Comparison of ENCODE assay signal across 12 cellular contexts in genomic region chr4:123786955-123787354, GRCh38.
DNase-seq lines count a peak whose midpoint lies in the region; TF ChIP-seq lines count a peak whose summit lies in the region.
"Had no signal": no experiment of that assay in that cellular context is flagged by ENCODE, and none has a peak within 500 bp of the region (broad histone marks: within the 10 kb centered on the region; RNA-seq: fewer than 3 reads in every experiment).

No MANE protein-coding gene starts in this region.

- no CpG with 5 or more reads among the region's 3 CpGs for WGBS in H9 (ENCODE audit: extremely low coverage, insufficient read length, low lambda C conversion rate)

- DNase-seq in H9 (no peak), breast epithelium (ENCODE audit: low spot score in 2 of 2) (no peak), kidney epithelial cell (ENCODE audit: low read depth) (peak; percentile 31), MV-4-11 (lab: John Stamatoyannopoulos, UW) (no peak), SKM-1 (lab: John Stamatoyannopoulos, UW; ENCODE audit: unreplicated experiment) (no peak), SW 1271 (lab: John Stamatoyannopoulos, UW) (no peak), RWPE1 (ENCODE audit: low spot score) (no peak)
- DNase-seq: activated CD4-positive, alpha-beta T cell treated with anti-CD3 and anti-CD28 coated beads for 48 hours; CD4-positive, CD25-positive, alpha-beta regulatory T cell had no signal

- no peaks in the 10 kb centered on the region for H3K79me2 ChIP-seq in H9 (ENCODE audit: insufficient read depth, low read length)

- H3K79me1 ChIP-seq in H9 (ENCODE audit: insufficient read depth, low read depth, low read length, poor library complexity, severe bottlenecking): no peaks in the 10 kb centered on the region

- H3K23me2 ChIP-seq in H9 (ENCODE audit: insufficient read length, low read depth, low read length, poor library complexity, severe bottlenecking): no peaks in the 10 kb centered on the region

- peaks cover 0 to 10% (median 0%) of the 10 kb centered on the region in 3 experiments; a peak in 2 of 7 replicates for H3K36me3 Mint-ChIP-seq in H9 (ENCODE audit: insufficient read depth in 1 of 3, low read depth in 3 of 3)
- H3K36me3 Mint-ChIP-seq: activated naive CD4-positive, alpha-beta T cell treated with anti-CD3 and anti-CD28 coated beads, Interleukin-2, amount 50 U/mL, for 24 hours; CD4-positive, CD25-positive, alpha-beta regulatory T cell had no signal

- no peaks in the 10 kb centered on the region for H3K9me3 ChIP-seq in H9 (ENCODE audit: control insufficient read depth, low read depth, low read length)
- no peaks in the 10 kb centered on the region for H3K9me3 ChIP-seq in breast epithelium
- H3K9me3 ChIP-seq in skeletal muscle satellite cell (replicated peaks; ENCODE audit: low read length): no peaks in the 10 kb centered on the region

- no peak overlapping the region for H4K5ac ChIP-seq in H9 (ENCODE audit: insufficient read length, low read depth, low read length)

- no peak overlapping the region for H3K14ac ChIP-seq in H9 (ENCODE audit: insufficient read depth, low read length)

- H2BK12ac ChIP-seq in H9 (ENCODE audit: insufficient read length, low read depth, low read length): no peak overlapping the region

- H3K4me3 Mint-ChIP-seq in H9: no peak overlapping the region
- H3K4me3 Mint-ChIP-seq: activated naive CD4-positive, alpha-beta T cell treated with anti-CD3 and anti-CD28 coated beads, Interleukin-2, amount 50 U/mL, for 24 hours; CD4-positive, CD25-positive, alpha-beta regulatory T cell had no signal

- H3K9me3 Mint-ChIP-seq in H9: no peaks in the 10 kb centered on the region
- H3K9me3 Mint-ChIP-seq: activated naive CD4-positive, alpha-beta T cell treated with anti-CD3 and anti-CD28 coated beads, Interleukin-2, amount 50 U/mL, for 24 hours had no signal

- H3K36me3 ChIP-seq in breast epithelium (no peaks in the 10 kb centered on the region), kidney epithelial cell (ENCODE audit: control insufficient read depth, insufficient read depth, low read length) (no peaks in the 10 kb centered on the region), skeletal muscle satellite cell (ENCODE audit: insufficient read depth, low read length) (no peaks in the 10 kb centered on the region)

- H4K20me1 ChIP-seq in H9 (ENCODE audit: control insufficient read depth, insufficient read depth, insufficient read length): no peaks in the 10 kb centered on the region

- H2AFZ ChIP-seq in H9 (ENCODE audit: low read length): no peak overlapping the region

- no peak overlapping the region for H2BK20ac ChIP-seq in H9 (ENCODE audit: low read depth, low read length, poor library complexity, severe bottlenecking)

- no peak overlapping the region for H3K4me3 ChIP-seq in breast epithelium
- no peak overlapping the region for H3K4me3 ChIP-seq in kidney epithelial cell (ENCODE audit: low read depth, low read length)
- no peak overlapping the region for H3K4me3 ChIP-seq in skeletal muscle satellite cell (ENCODE audit: low read length)
- H3K4me3 ChIP-seq: SK-N-MC had no signal

- intact Hi-C loops in breast epithelium (cut with DNase I; ENCODE audit: low total_unique reads): no loop called here

- no peak overlapping the region for H2AK5ac ChIP-seq in H9 (ENCODE audit: insufficient read length, low read length)

- H3K4me1 ChIP-seq in H9 (ENCODE audit: insufficient read depth, low read length) (peaks cover 5% of the 10 kb centered on the region; the same call in 1 of the 2 replicates), breast epithelium (no peaks in the 10 kb centered on the region), skeletal muscle satellite cell (ENCODE audit: control insufficient read depth, insufficient read depth, low read length) (peaks cover 52% of the 10 kb centered on the region)

- H3K23ac ChIP-seq in H9 (ENCODE audit: insufficient read length, low read depth, low read length): no peak overlapping the region

- no peak overlapping the region for H3K27ac ChIP-seq in H9 (ENCODE audit: insufficient read length, low read depth, low read length)
- H3K27ac ChIP-seq in breast epithelium: peak overlapping the region; percentile 52 to 83
- H3K27ac ChIP-seq in RWPE1: no peak overlapping the region
- H3K27ac ChIP-seq: SK-N-MC had no signal

- TF ChIP-seq CTCF in H9 (conservative IDR thresholded peaks at IDR 0.05): no peak
- no peak for TF ChIP-seq CTCF in breast epithelium (IDR thresholded peaks at IDR 0.05)
- no peak for TF ChIP-seq CTCF in kidney epithelial cell (IDR thresholded peaks at IDR 0.05; ENCODE audit: insufficient read depth, low read length, poor library complexity, severe bottlenecking)
- no peak for TF ChIP-seq CTCF in RWPE1 (conservative IDR thresholded peaks at IDR 0.05; ENCODE audit: low read depth)

- POLR2A ChIA-PET in RWPE1 (lab: Yijun Ruan, JAX; ENCODE audit: low non-redundant PET): no interaction called here

- no peak overlapping the region for H2BK120ac ChIP-seq in H9 (ENCODE audit: low read depth, low read length, poor library complexity, severe bottlenecking)

- no peaks in the 10 kb centered on the region for H3K27me3 Mint-ChIP-seq in H9 (ENCODE audit: low read depth)
- H3K27me3 Mint-ChIP-seq: activated naive CD4-positive, alpha-beta T cell treated with anti-CD3 and anti-CD28 coated beads, Interleukin-2, amount 50 U/mL, for 24 hours; CD4-positive, CD25-positive, alpha-beta regulatory T cell had no signal

- H3T11ph ChIP-seq in H9 (ENCODE audit: low read length): no peak overlapping the region

- no peak overlapping the region for H3K18ac ChIP-seq in H9 (ENCODE audit: insufficient read length, low read depth, low read length)

- no peak overlapping the region; the same call in 1 of the 2 replicates for H2BK15ac ChIP-seq in H9 (ENCODE audit: low read depth, low read length)

- no peak for TF ChIP-seq POLR2A in breast epithelium (IDR thresholded peaks at IDR 0.05)

- H4K91ac ChIP-seq in H9 (ENCODE audit: insufficient read length, low read depth, low read length): no peak overlapping the region

- peak overlapping the region; percentile 31 to 87 (median 76); a peak in 6 of 7 replicates for H3K27ac Mint-ChIP-seq in H9
- H3K27ac Mint-ChIP-seq: activated naive CD4-positive, alpha-beta T cell treated with anti-CD3 and anti-CD28 coated beads, Interleukin-2, amount 50 U/mL, for 24 hours; CD4-positive, CD25-positive, alpha-beta regulatory T cell had no signal

- no peak overlapping the region for H4K8ac ChIP-seq in H9 (replicated peaks; ENCODE audit: insufficient read length, low read depth, low read length)

- H3K4me2 ChIP-seq in H9 (ENCODE audit: insufficient read depth, insufficient read length, low read length): no peak overlapping the region
- H3K4me2 ChIP-seq in skeletal muscle satellite cell (ENCODE audit: low read length): peak overlapping the region; percentile 24

- peaks cover 45 to 48% of the 10 kb centered on the region in 2 experiments for H3K4me1 Mint-ChIP-seq in H9
- H3K4me1 Mint-ChIP-seq: activated naive CD4-positive, alpha-beta T cell treated with anti-CD3 and anti-CD28 coated beads, Interleukin-2, amount 50 U/mL, for 24 hours; CD4-positive, CD25-positive, alpha-beta regulatory T cell had no signal

- H3K27me3 ChIP-seq in H9 (ENCODE audit: insufficient read depth, low read length): no peaks in the 10 kb centered on the region
- no peaks in the 10 kb centered on the region for H3K27me3 ChIP-seq in breast epithelium
- H3K27me3 ChIP-seq in kidney epithelial cell (ENCODE audit: control insufficient read depth, insufficient read depth, low read length): no peaks in the 10 kb centered on the region
- no peaks in the 10 kb centered on the region for H3K27me3 ChIP-seq in skeletal muscle satellite cell (ENCODE audit: control insufficient read depth, insufficient read depth, low read length)

- no peak overlapping the region for H2BK5ac ChIP-seq in H9 (ENCODE audit: insufficient read length, low read length)

- H3K56ac ChIP-seq in H9 (ENCODE audit: insufficient read length, low read depth, low read length): no peak overlapping the region

- CTCF ChIA-PET in RWPE1 (lab: Yijun Ruan, JAX): no interaction called here

- H3K9ac ChIP-seq in H9 (ENCODE audit: extremely low read depth, insufficient read length, low read length): no peak overlapping the region
- H3K9ac ChIP-seq in skeletal muscle satellite cell (ENCODE audit: low read depth, low read length): peak overlapping the region; percentile 24

- no peak overlapping the region for H3K4ac ChIP-seq in H9 (ENCODE audit: low read depth, low read length)

Comparison
In these comparisons a context has a peak if more than half of its experiments do, and no peak if none do; other contexts are left out.
1. H3K27ac ChIP-seq: peak in breast epithelium (2 of 2); none in H9 (single experiment) and RWPE1 (single experiment).